ENCODE assay signal across 9 cellular contexts in genomic region chr3:12014613-12015012, GRCh38. TPM values are rescaled to one million over a fixed set of nuclear protein-coding genes. Genes with fewer than 3 reads are reported as not detected.
"Had no signal": no experiment of that assay in that cellular context is flagged by ENCODE, and none has a peak within 500 bp of the region (broad histone marks: within the 10 kb centered on the region; RNA-seq: fewer than 3 reads in every experiment).

No MANE protein-coding gene starts in this region.

- FAIRE-seq: HTR-8/SVneo had no signal

- H3K9me3 ChIP-seq: HAP-1 had no signal

- H3K36me3 ChIP-seq: HAP-1 had no signal

- H3K4me3 ChIP-seq: HAP-1 had no signal

- DNase-seq: GOT3, H7, HFFc6, IMR-90, KG1 had no signal

- ATAC-seq: HCT116 had no signal

RNA-seq across cellular contexts. Expression of gene SYN2, which starts 10.4 kb away (rescaled TPM):
- total RNA-seq: HT-29 had no signal
